Comparison of ENCODE assay signal across 2 cellular contexts in genomic region chr15:41218851-41219250, GRCh38.
TF ChIP-seq lines count a peak whose summit lies in the region.

No MANE protein-coding gene starts in this region.

TF ChIP-seq in HEK293, 187 proteins besides CTCF, POLR2A, EP300 and RAD21:
- no peak for TF ChIP-seq GLI4 (tag by site-specific recombination; IDR thresholded peaks at IDR 0.05)
- TF ChIP-seq ZBTB17 (tag by site-specific recombination; IDR thresholded peaks at IDR 0.05), result peak; percentile 22; the same call in 1 of the 2 replicates
TF ChIP-seq in HEK293: peak in this region for 1.

TF ChIP-seq in H1, 55 proteins besides CTCF, POLR2A, EP300 and RAD21:
- no peak for TF ChIP-seq KDM5A (IDR thresholded peaks at IDR 0.05; ENCODE audit: low read length)
- TF ChIP-seq SP4 (IDR thresholded peaks at IDR 0.05; ENCODE audit: low read length), result no peak
- TF ChIP-seq BRCA1 (IDR thresholded peaks at IDR 0.05; ENCODE audit: low read depth, low read length), result no peak
- TF ChIP-seq RBBP5 (IDR thresholded peaks at IDR 0.05; ENCODE audit: borderline replicate concordance, low read depth, low read length), result no peak
- no peak for TF ChIP-seq TAF7 (optimal IDR thresholded peaks at IDR 0.05; ENCODE audit: borderline replicate concordance, low read depth, low read length)
- TF ChIP-seq SIRT6 (IDR thresholded peaks at IDR 0.05; ENCODE audit: low read length), result no peak
- TF ChIP-seq MAX (IDR thresholded peaks at IDR 0.05), result no peak
- TF ChIP-seq HDAC6 (IDR thresholded peaks at IDR 0.05; ENCODE audit: low read depth, low read length), result no peak
- no peak for TF ChIP-seq CHD7 (IDR thresholded peaks at IDR 0.05; ENCODE audit: insufficient replicate concordance, low read length)
- TF ChIP-seq HDAC2 (IDR thresholded peaks at IDR 0.05; ENCODE audit: borderline replicate concordance in 1 of 2, low read depth in 2 of 2, low read length in 2 of 2), result no peak
- no peak for TF ChIP-seq SIX5 (IDR thresholded peaks at IDR 0.05; ENCODE audit: low read depth, low read length)
